Comparison of ENCODE assay signal across 21 cellular contexts in the genomic region with DNA sequence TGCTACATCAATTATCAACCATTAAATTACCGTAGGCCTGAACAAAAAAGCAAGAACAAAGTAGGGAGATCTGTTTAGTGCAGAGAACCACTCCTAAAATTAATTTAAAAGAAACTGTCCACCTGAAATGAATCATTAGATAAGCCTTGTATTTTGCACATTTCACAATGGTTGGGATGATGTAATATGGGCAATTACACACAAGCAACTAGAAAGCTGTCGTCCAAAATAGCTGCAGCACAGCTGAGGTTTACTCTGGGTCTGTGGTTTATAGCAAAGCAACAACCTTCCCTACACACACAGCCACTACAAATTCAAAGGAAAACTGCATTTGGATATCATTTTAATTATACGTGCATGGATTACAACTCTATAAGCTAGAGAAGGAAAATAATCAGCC.
DNase-seq lines count a peak whose midpoint lies in the region; TF ChIP-seq lines count a peak whose summit lies in the region.
"Had no signal": no experiment of that assay in that cellular context is flagged by ENCODE, and none has a peak within 500 bp of the region (broad histone marks: within the 10 kb centered on the region; RNA-seq: fewer than 3 reads in every experiment).

No MANE protein-coding gene starts in this region.

- H2AFZ ChIP-seq in MM.1S (ENCODE audit: low read length), result no peak overlapping the region
- H2AFZ ChIP-seq: hepatocyte had no signal

- H3K9me2 ChIP-seq in MM.1S (replicated peaks; ENCODE audit: insufficient read depth, low read length), result no peaks in the 10 kb centered on the region

- no peaks in the 10 kb centered on the region for H3K9me3 ChIP-seq in MM.1S (replicated peaks; ENCODE audit: insufficient read depth, low read length)
- H3K9me3 ChIP-seq: adrenal gland had no signal

- H4K20me1 ChIP-seq in MM.1S (ENCODE audit: insufficient read depth, low read length), result no peaks in the 10 kb centered on the region

- TF ChIP-seq CTCF in epithelial cell of esophagus (IDR thresholded peaks at IDR 0.05; ENCODE audit: insufficient read depth, low read depth, low read length, missing control alignments) (no peak), nephron (IDR thresholded peaks at IDR 0.05; ENCODE audit: unreplicated experiment in 3 of 3) (no peak), MM.1S (IDR thresholded peaks at IDR 0.05; ENCODE audit: low read length) (no peak)

- H3K4me1 ChIP-seq in MM.1S (ENCODE audit: low read length), result no peaks in the 10 kb centered on the region
- H3K4me1 ChIP-seq: adrenal gland had no signal

- H3K9me3 Mint-ChIP-seq in nephron, result no peaks in the 10 kb centered on the region
- H3K9me3 Mint-ChIP-seq: IgD-negative memory B cell, mesothelial cell of epicardium had no signal

- H3K27ac ChIP-seq in MM.1S (ENCODE audit: low read length), result no peak overlapping the region
- H3K27ac ChIP-seq: adrenal gland, hepatocyte had no signal

- no peaks in the 10 kb centered on the region for H3K79me2 ChIP-seq in MM.1S (ENCODE audit: low read length)
- H3K79me2 ChIP-seq: hepatocyte had no signal

- H3K27me3 Mint-ChIP-seq in nephron (ENCODE audit: low read depth), result no peaks in the 10 kb centered on the region
- H3K27me3 Mint-ChIP-seq: IgD-negative memory B cell had no signal

- no peaks in the 10 kb centered on the region for H3K27me3 ChIP-seq in MM.1S (replicated peaks; ENCODE audit: insufficient read depth, low read length)
- H3K27me3 ChIP-seq: hepatocyte had no signal

- peaks cover 5% of the 10 kb centered on the region for H3K36me3 Mint-ChIP-seq in nephron (ENCODE audit: low read depth)
- H3K36me3 Mint-ChIP-seq: IgD-negative memory B cell, mesothelial cell of epicardium had no signal

- peak overlapping the region; percentile 23 to 44 (median 31) for H3K27ac Mint-ChIP-seq in nephron
- H3K27ac Mint-ChIP-seq: IgD-negative memory B cell, mesothelial cell of epicardium had no signal

- no peaks in the 10 kb centered on the region for H3F3A ChIP-seq in MM.1S (ENCODE audit: insufficient read depth, low read length)

- H3K9ac ChIP-seq in MM.1S (ENCODE audit: low read length), result no peak overlapping the region

- H3K36me3 ChIP-seq in MM.1S (replicated peaks; ENCODE audit: insufficient read depth, low read length), result no peaks in the 10 kb centered on the region
- H3K36me3 ChIP-seq: adrenal gland had no signal

- H3K4me3 ChIP-seq in epithelial cell of esophagus (ENCODE audit: low read length) (no peak overlapping the region), MM.1S (ENCODE audit: low read length) (no peak overlapping the region)
- H3K4me3 ChIP-seq: adrenal gland, hepatocyte had no signal

- H3K4me3 Mint-ChIP-seq in nephron, result no peak overlapping the region
- H3K4me3 Mint-ChIP-seq: IgD-negative memory B cell, mesothelial cell of epicardium had no signal

- DNase-seq in NK-92 treated with Interleukin-12 subunit alpha and Interleukin-12 subunit beta, amount 100 ng/mL, for 24 hours (lab: John Stamatoyannopoulos, UW), result peak; percentile 1
- DNase-seq in NK-92 (lab: John Stamatoyannopoulos, UW; ENCODE audit: unreplicated experiment) (no peak), NCI-H69 (lab: John Stamatoyannopoulos, UW) (peak; percentile 23), epithelial cell of esophagus (ENCODE audit: low read depth) (peak; percentile 68), NCI-H1436 treated with DMSO at 0.1 percent for 48 hours (lab: John Stamatoyannopoulos, UW) (no peak), MM.1S (no peak), NCI-H2227 treated with DMSO at 0.1 percent for 48 hours (lab: John Stamatoyannopoulos, UW) (no peak)
- DNase-seq: activated CD4-positive, alpha-beta T cell treated with anti-CD3 and anti-CD28 coated beads for 1 hour; activated T-cell treated with anti-CD3 and anti-CD28 coated beads, Interleukin-2, amount 50 U/mL, for 1 hour; adrenal gland; DMS53; GF-D8; NCI-H2171 treated with DMSO at 0.1 percent for 48 hours; NCI-H526 treated with DMSO at 0.1 percent for 48 hours; right cardiac atrium; stimulated activated CD4-positive, alpha-beta T cell treated with anti-CD3 and anti-CD28 coated beads, Interleukin-4, amount 100 ng/mL, for 4 hours; stimulated activated naive CD4-positive, alpha-beta T cell had no signal

- no peak overlapping the region for H3K4me2 ChIP-seq in MM.1S (ENCODE audit: low read depth, low read length)
- H3K4me2 ChIP-seq: hepatocyte had no signal

- H3K4me1 Mint-ChIP-seq in nephron, result peaks cover 42% of the 10 kb centered on the region

Comparison
In these comparisons a context has a peak if more than half of its experiments do, and no peak if none do; other contexts are left out.
1. DNase-seq: peak in NK-92 treated with Interleukin-12 subunit alpha and Interleukin-12 subunit beta, amount 100 ng/mL, for 24 hours (single experiment), NCI-H69 (single experiment) and epithelial cell of esophagus (single experiment); none in NK-92 (single experiment), NCI-H1436 treated with DMSO at 0.1 percent for 48 hours (single experiment), MM.1S (single experiment) and NCI-H2227 treated with DMSO at 0.1 percent for 48 hours (single experiment).